In the genomic region with DNA sequence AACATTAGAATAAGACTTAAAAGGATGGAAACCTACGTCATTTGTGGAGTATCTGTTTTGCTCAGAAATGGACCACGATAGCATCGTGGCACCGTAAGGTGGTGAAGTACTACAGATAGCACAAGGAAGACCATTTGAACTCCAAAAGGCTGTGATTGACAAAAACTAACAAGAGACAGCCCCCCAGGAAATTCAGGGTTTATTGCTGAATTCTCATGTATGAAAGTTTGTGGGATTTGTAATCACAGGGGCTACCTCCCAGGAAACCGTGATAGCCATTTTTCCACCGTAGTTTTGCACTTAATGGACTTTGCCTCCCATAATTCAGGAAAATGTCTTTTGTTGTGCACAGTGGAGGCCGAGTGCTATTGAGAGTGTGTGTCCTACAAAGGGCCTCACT, we compare ENCODE assay signal across 21 cellular contexts.
"Had no signal": no experiment of that assay in that cellular context is flagged by ENCODE, and none has a peak within 500 bp of the region (broad histone marks: within the 10 kb centered on the region; RNA-seq: fewer than 3 reads in every experiment).

No MANE protein-coding gene starts in this region.

- H3K4me3 ChIP-seq: hepatocyte, ovary, suprapubic skin, tibial artery, upper lobe of left lung, vagina had no signal

- H3K4me2 ChIP-seq: hepatocyte had no signal

- H3K27me3 ChIP-seq: foreskin keratinocyte, ovary, upper lobe of left lung, vagina had no signal

- H3K4me1 Mint-ChIP-seq: stimulated activated effector memory CD8-positive, alpha-beta T cell treated with anti-CD3 and anti-CD28 coated beads, Interleukin-12 subunit alpha, Interleukin-12 subunit beta, amount 100 ng/mL, for 72 hours had no signal

- DNase-seq: effector memory CD8-positive, alpha-beta T cell; erythroblast; foreskin keratinocyte; head of caudate nucleus; kidney glomerular epithelial cell; mammary epithelial cell; naive thymus-derived CD4-positive, alpha-beta T cell; nephron progenitor cell; ovary; right cardiac atrium; small intestine; stimulated activated CD4-positive, alpha-beta T cell treated with anti-CD3 and anti-CD28 coated beads, Interleukin-4, amount 100 ng/mL, for 1 hour; stimulated activated CD8-positive, alpha-beta memory T cell treated with anti-CD3 and anti-CD28 coated beads, Interleukin-4, amount 100 ng/mL, for 48 hours; stimulated activated naive CD8-positive, alpha-beta T cell treated with anti-CD3 and anti-CD28 coated beads, Interleukin-15, Interleukin-2, amounts not matched to agents 100 U/mL and 50 U/mL, for 24 hours; tibial artery; upper lobe of left lung had no signal

- H3K36me3 Mint-ChIP-seq: naive thymus-derived CD4-positive, alpha-beta T cell; stimulated activated effector memory CD8-positive, alpha-beta T cell treated with anti-CD3 and anti-CD28 coated beads, Interleukin-12 subunit alpha, Interleukin-12 subunit beta, amount 100 ng/mL, for 72 hours had no signal

- H3K9me3 Mint-ChIP-seq: dendritic cell treated with granulocyte-macrophage colony-stimulating factor and Interleukin-4, amounts not matched to agents 40 ng/mL and 50 ng/mL, for 4 days; effector memory CD8-positive, alpha-beta T cell; stimulated activated effector memory CD8-positive, alpha-beta T cell treated with anti-CD3 and anti-CD28 coated beads, Interleukin-12 subunit alpha, Interleukin-12 subunit beta, amount 100 ng/mL, for 72 hours had no signal

- H3K9me3 ChIP-seq: ovary, suprapubic skin, tibial artery, upper lobe of left lung, vagina had no signal

- H3K79me2 ChIP-seq: hepatocyte had no signal

- H3K4me3 Mint-ChIP-seq: dendritic cell treated with granulocyte-macrophage colony-stimulating factor and Interleukin-4, amounts not matched to agents 40 ng/mL and 50 ng/mL, for 4 days; effector memory CD8-positive, alpha-beta T cell; naive thymus-derived CD4-positive, alpha-beta T cell; nephron progenitor cell; stimulated activated effector memory CD8-positive, alpha-beta T cell treated with anti-CD3 and anti-CD28 coated beads, Interleukin-12 subunit alpha, Interleukin-12 subunit beta, amount 100 ng/mL, for 72 hours had no signal

- H3K27ac Mint-ChIP-seq: dendritic cell treated with granulocyte-macrophage colony-stimulating factor and Interleukin-4, amounts not matched to agents 40 ng/mL and 50 ng/mL, for 4 days; effector memory CD8-positive, alpha-beta T cell; naive thymus-derived CD4-positive, alpha-beta T cell; stimulated activated effector memory CD8-positive, alpha-beta T cell treated with anti-CD3 and anti-CD28 coated beads, Interleukin-12 subunit alpha, Interleukin-12 subunit beta, amount 100 ng/mL, for 72 hours had no signal

- H3K27ac ChIP-seq: foreskin keratinocyte, hepatocyte, ovary, suprapubic skin, tibial artery, upper lobe of left lung, vagina had no signal

- H2AFZ ChIP-seq: hepatocyte had no signal

- H3K36me3 ChIP-seq: ovary, suprapubic skin, tibial artery, upper lobe of left lung, vagina had no signal
